ENCODE assay signal across 23 cellular contexts in genomic region chr11:75433443-75433842, GRCh38. TPM values are rescaled to one million over a fixed set of nuclear protein-coding genes. Genes with fewer than 3 reads are reported as not detected.
"Had no signal": no experiment of that assay in that cellular context is flagged by ENCODE, and none has a peak within 500 bp of the region (broad histone marks: within the 10 kb centered on the region; RNA-seq: fewer than 3 reads in every experiment).

No MANE protein-coding gene starts in this region.

- H3K9me3 ChIP-seq: ascending aorta, lower lobe of right lung, suprapubic skin, transverse colon, vagina had no signal

- ATAC-seq: esophagus mucosa; lower lobe of right lung; naive thymus-derived CD8-positive, alpha-beta T cell; right cardiac atrium; stimulated activated naive CD8-positive, alpha-beta T cell treated with anti-CD3 and anti-CD28 coated beads, Interleukin-15, amount 100 ng/mL, for 72 hours had no signal

- DNase-seq: activated CD4-positive, alpha-beta T cell treated with anti-CD3 and anti-CD28 coated beads for 1 hour; activated CD8-positive, alpha-beta memory T cell treated with anti-CD3 and anti-CD28 coated beads for 24 hours; activated CD8-positive, alpha-beta memory T cell treated with anti-CD3 and anti-CD28 coated beads, Interleukin-2, amount 50 U/mL, for 48 hours; activated effector memory CD4-positive, alpha-beta T cell treated with anti-CD3 and anti-CD28 coated beads, Interleukin-2, amount 50 U/mL, for 16 hours; activated naive CD4-positive, alpha-beta T cell treated with anti-CD3 and anti-CD28 coated beads, Interleukin-2, amount 50 U/mL, for 16 hours; activated T-cell treated with anti-CD3 and anti-CD28 coated beads, Interleukin-2, amount 50 U/mL, for 48 hours; cerebellar nuclear complex; cortex of kidney; islet precursor cell; lower lobe of right lung; naive thymus-derived CD8-positive, alpha-beta T cell; occipital lobe; right cardiac atrium; small intestine; stimulated activated CD4-positive, alpha-beta T cell treated with anti-CD3 and anti-CD28 coated beads, Interleukin-15, amount 100 ng/mL, for 24 hours; stimulated activated CD4-positive, alpha-beta T cell treated with anti-CD3 and anti-CD28 coated beads, Interleukin-4, amount 100 ng/mL, for 1 hour; stimulated activated naive CD8-positive, alpha-beta T cell treated with anti-CD3 and anti-CD28 coated beads, Interleukin-15, amount 100 ng/mL, for 72 hours; transverse colon had no signal

- H3K4me3 ChIP-seq: ascending aorta, lower lobe of right lung, suprapubic skin, transverse colon, vagina had no signal

- H3K27me3 ChIP-seq: ascending aorta, vagina had no signal

- FAIRE-seq: bronchial epithelial cell, small intestine had no signal

- H3K27ac ChIP-seq: ascending aorta, lower lobe of right lung, suprapubic skin, transverse colon, vagina had no signal

- H3K36me3 ChIP-seq: ascending aorta, lower lobe of right lung, suprapubic skin, transverse colon, vagina had no signal

RNA-seq across cellular contexts. Expression of gene KLHL35, which starts 0.4 kb away (rescaled TPM):
- total RNA-seq: ascending aorta, vagina had no signal
